Comparison of ENCODE assay signal across 1 cellular context in the genomic region with DNA sequence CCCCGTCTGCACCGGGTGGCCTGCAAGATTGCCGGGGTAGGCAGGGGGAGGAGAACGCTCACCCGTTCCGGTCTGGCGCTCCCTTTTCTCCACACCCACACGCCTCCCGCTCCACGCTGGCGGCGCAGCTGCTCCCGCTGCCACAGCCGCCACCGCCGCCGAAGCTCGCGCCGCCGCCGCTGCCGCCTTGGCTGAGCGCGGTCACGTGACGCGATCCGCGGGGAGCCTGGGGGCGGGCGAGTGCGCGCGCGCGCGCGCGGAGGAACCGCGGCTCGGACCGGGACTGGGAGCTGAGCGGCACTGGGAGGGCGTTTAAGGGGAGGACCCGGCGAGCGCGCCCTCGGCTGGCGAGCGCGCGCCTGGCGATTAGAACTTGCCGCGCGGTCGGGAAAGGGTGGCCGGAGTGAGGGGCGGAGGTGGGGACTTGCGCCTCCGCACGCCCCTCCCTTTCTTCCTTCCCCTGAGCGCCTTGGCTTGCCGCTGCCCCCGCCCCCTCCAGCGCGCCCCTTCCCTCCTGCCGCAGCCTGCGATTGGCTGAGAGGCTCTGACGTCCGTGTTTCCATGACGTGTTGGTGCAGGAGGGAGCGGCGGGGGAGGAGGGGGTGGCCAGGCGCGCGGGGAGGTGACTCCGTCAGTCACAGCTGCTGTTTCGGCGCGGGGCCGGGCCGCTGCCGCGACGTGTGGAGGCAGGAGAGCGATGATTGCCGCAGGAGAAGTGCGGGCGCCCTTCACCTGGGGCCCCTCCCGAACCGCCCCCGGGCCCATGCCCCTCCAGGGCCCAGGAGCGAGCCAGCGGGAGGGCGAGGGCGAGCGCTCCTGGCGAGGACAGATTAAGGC.
TF ChIP-seq lines count a peak whose summit lies in the region.

No MANE protein-coding gene starts in this region.

TF ChIP-seq in HepG2, 621 proteins besides CTCF, POLR2A, EP300 and RAD21 (continued from another document and continues in another):
- TF ChIP-seq, protein P1, sequence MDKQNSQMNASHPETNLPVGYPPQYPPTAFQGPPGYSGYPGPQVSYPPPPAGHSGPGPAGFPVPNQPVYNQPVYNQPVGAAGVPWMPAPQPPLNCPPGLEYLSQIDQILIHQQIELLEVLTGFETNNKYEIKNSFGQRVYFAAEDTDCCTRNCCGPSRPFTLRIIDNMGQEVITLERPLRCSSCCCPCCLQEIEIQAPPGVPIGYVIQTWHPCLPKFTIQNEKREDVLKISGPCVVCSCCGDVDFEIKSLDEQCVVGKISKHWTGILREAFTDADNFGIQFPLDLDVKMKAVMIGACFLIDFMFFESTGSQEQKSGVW (CRISPR knock-in tag; IDR thresholded peaks at IDR 0.05; ENCODE audit: borderline replicate concordance), result no peak
- 0 out of 2 replicates have a peak, but pooled peaks have one; percentile 38 for TF ChIP-seq ZNF160 (CRISPR knock-in tag; IDR thresholded peaks at IDR 0.05)
- peak; percentile 77; the same call in 1 of the 2 replicates for TF ChIP-seq MYPOP (CRISPR knock-in tag; IDR thresholded peaks at IDR 0.05)
- peak; percentile 36; the same call in 1 of the 2 replicates for TF ChIP-seq ZNF772 (CRISPR knock-in tag; IDR thresholded peaks at IDR 0.05)
- TF ChIP-seq ZNF574 (CRISPR knock-in tag; IDR thresholded peaks at IDR 0.05), result peak; percentile 41; the same call in 1 of the 2 replicates
- peak; percentile 62; the same call in 1 of the 2 replicates for TF ChIP-seq THAP9 (CRISPR knock-in tag; IDR thresholded peaks at IDR 0.05; ENCODE audit: borderline replicate concordance)
- no peak for TF ChIP-seq SKI (IDR thresholded peaks at IDR 0.05; ENCODE audit: partially characterized antibody)
- TF ChIP-seq NR2C2 (CRISPR knock-in tag; IDR thresholded peaks at IDR 0.05; ENCODE audit: borderline replicate concordance), result peak; percentile 18; the same call in 1 of the 2 replicates
- no peak for TF ChIP-seq SP5 (CRISPR knock-in tag; IDR thresholded peaks at IDR 0.05; ENCODE audit: borderline replicate concordance, low read depth)
- no peak for TF ChIP-seq ZNF24 (IDR thresholded peaks at IDR 0.05)
- TF ChIP-seq ZNF569 (CRISPR knock-in tag; IDR thresholded peaks at IDR 0.05; ENCODE audit: borderline replicate concordance), result 0 out of 2 replicates have a peak, but pooled peaks have one; percentile 53
- TF ChIP-seq, protein P2, sequence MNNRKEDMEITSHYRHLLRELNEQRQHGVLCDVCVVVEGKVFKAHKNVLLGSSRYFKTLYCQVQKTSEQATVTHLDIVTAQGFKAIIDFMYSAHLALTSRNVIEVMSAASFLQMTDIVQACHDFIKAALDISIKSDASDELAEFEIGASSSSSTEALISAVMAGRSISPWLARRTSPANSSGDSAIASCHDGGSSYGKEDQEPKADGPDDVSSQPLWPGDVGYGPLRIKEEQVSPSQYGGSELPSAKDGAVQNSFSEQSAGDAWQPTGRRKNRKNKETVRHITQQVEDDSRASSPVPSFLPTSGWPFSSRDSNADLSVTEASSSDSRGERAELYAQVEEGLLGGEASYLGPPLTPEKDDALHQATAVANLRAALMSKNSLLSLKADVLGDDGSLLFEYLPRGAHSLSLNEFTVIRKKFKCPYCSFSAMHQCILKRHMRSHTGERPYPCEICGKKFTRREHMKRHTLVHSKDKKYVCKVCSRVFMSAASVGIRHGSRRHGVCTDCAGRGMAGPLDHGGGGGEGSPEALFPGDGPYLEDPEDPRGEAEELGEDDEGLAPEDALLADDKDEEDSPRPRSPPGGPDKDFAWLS (CRISPR knock-in tag; IDR thresholded peaks at IDR 0.05; ENCODE audit: borderline replicate concordance), result no peak
- TF ChIP-seq NFIB (CRISPR knock-in tag; IDR thresholded peaks at IDR 0.05; ENCODE audit: borderline replicate concordance), result no peak
- no peak; the same call in 1 of the 2 replicates for TF ChIP-seq RBAK (CRISPR knock-in tag; IDR thresholded peaks at IDR 0.05)
- no peak for TF ChIP-seq IRF9 (CRISPR knock-in tag; IDR thresholded peaks at IDR 0.05; ENCODE audit: borderline replicate concordance)
- TF ChIP-seq GMEB1 (CRISPR knock-in tag; IDR thresholded peaks at IDR 0.05; ENCODE audit: borderline replicate concordance), result peak; percentile 75
- no peak for TF ChIP-seq ZBTB40 (IDR thresholded peaks at IDR 0.05)
- peak; percentile 53 for TF ChIP-seq ZBTB40 (CRISPR knock-in tag; IDR thresholded peaks at IDR 0.05)
- TF ChIP-seq MLX (CRISPR knock-in tag; IDR thresholded peaks at IDR 0.05), result no peak
